8 cellular contexts compared by ENCODE assay signal in the genomic region with DNA sequence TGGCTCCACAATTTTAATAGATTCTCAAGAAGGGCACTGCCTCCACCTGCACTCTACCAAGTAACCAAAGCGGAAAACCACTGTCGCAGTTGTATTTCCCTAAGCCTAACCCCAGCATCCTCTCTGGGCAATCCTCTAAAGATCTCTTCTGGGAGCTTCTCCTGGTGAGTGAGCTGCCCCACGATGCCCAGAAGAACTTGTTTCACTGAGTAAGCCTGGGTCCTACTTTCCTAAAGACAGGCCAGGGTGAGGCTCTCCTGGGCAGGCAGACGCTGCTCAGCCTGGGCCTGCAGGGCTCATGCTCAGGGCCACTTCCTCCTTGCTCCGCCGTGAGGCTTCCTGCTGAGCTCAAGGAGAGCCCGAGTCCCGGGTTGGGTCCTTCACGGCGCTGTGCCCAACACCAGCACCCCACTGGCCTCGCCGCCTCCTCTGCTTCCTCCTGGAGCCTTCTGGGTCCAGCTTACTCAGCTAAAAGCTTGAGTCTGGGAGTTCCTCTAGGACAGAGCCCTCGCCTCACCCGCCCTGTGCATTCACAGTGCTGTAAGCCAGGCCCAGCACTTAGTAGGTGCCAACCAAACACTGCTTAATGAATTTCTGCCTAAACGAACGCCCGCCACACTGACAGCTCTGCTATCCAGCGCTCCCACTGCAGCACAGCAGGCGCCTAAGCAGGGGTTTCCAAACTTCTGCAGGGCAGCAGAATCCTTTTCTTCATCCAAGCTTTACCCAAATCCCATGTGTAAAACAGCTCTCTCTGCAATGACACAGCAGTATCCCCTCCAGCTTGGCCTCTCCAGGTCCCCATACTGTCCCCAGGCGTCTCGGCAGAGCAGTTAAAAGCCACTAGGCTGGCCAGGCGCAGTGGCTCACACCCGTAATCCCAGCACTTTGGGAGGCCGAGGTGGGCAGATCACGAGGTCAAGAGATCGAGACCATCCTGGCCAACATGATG. TPM values are rescaled to one million over a fixed set of nuclear protein-coding genes. Genes with fewer than 3 reads are reported as not detected.
A peak's percentile ranks its signal among the peaks of the same experiment; 100 is the strongest.
DNase-seq lines count a peak whose midpoint lies in the region; ATAC-seq and TF ChIP-seq lines count a peak whose summit lies in the region.

No MANE protein-coding gene starts in this region.

- in situ Hi-C loops in GM23248 (cut with MboI) = no loop called here

- no peaks in the 10 kb centered on the region for H3F3A ChIP-seq in GM23248 (ENCODE audit: insufficient read depth)

- CTCF ChIA-PET in T-cell (lab: Charles Lee) = interaction anchor here in 1 of 2 donors (0.5 to 1.7 kb wide), 2 partner anchors 24 to 25 kb away, joined by 3 to 12 read pairs; no protein-coding TSS in a partner anchor

- peaks cover 71 to 79% (median 75%) of the 10 kb centered on the region in 3 donors for H3K4me1 Mint-ChIP-seq in T-cell
- H3K4me1 Mint-ChIP-seq in central memory CD8-positive, alpha-beta T cell = peaks cover 70% of the 10 kb centered on the region

- POLR2A ChIA-PET in T-cell (lab: Charles Lee) = interaction anchor here (0.5 to 1.4 kb wide), 5 partner anchors 13 to 775 kb away, joined by 3 to 4 read pairs (median 3); partner anchors contain the start of gene RPLP0 (in 1 of the 2)

- no peak overlapping the region for H2AFZ ChIP-seq in GM23248

- H4K20me1 ChIP-seq in GM23248 (ENCODE audit: insufficient read depth) = no peaks in the 10 kb centered on the region; the same call in 1 of the 2 replicates

- H3K79me2 ChIP-seq in GM23248 (ENCODE audit: insufficient read depth) = peaks cover 100% of the 10 kb centered on the region

- H3K4me1 ChIP-seq in neutrophil (ENCODE audit: control insufficient read depth in 1 of 2, insufficient read depth in 1 of 2, low read depth in 1 of 2, low read length in 1 of 2) = peaks cover 37% of the 10 kb centered on the region in 2 experiments
- peaks cover 12% of the 10 kb centered on the region; the same call in 1 of the 2 replicates for H3K4me1 ChIP-seq in GM23248 (ENCODE audit: insufficient read depth)

- no peaks in the 10 kb centered on the region for H3K9me2 ChIP-seq in GM23248 (ENCODE audit: insufficient read depth)

- no peaks in the 10 kb centered on the region for H3K27me3 Mint-ChIP-seq in T-cell
- H3K27me3 Mint-ChIP-seq in central memory CD8-positive, alpha-beta T cell = no peaks in the 10 kb centered on the region

- peak overlapping the region; percentile 83 to 87 for H3K27ac Mint-ChIP-seq in T-cell
- peak overlapping the region; percentile 71 for H3K27ac Mint-ChIP-seq in central memory CD8-positive, alpha-beta T cell (ENCODE audit: low read depth)

- DNase-seq in T-cell = peak in 33 of 34 experiments; percentile 25 to 66 (median 39)
- DNase-seq in central memory CD8-positive, alpha-beta T cell (ENCODE audit: low spot score in 2 of 2) = peak; percentile 32 to 41
- DNase-seq in NCI-H446 treated with DMSO at 0.1 percent for 48 hours (lab: John Stamatoyannopoulos, UW) = no peak
- no peak for DNase-seq in GM23248
- no peak for DNase-seq in effector CD8-positive, alpha-beta T cell (lab: John Stamatoyannopoulos, UW)

- H3K27ac ChIP-seq in neutrophil (peak overlapping the region; percentile 83), GM23248 (no peak overlapping the region)

- peaks cover 34% of the 10 kb centered on the region for H3K36me3 Mint-ChIP-seq in T-cell
- H3K36me3 Mint-ChIP-seq in central memory CD8-positive, alpha-beta T cell (ENCODE audit: insufficient read depth) = peaks cover 43% of the 10 kb centered on the region

- no peaks in the 10 kb centered on the region for H3K9me3 Mint-ChIP-seq in T-cell
- H3K9me3 Mint-ChIP-seq in central memory CD8-positive, alpha-beta T cell = no peaks in the 10 kb centered on the region

- ATAC-seq in GM18867 (IDR thresholded peaks at IDR 0.05; ENCODE audit: unreplicated experiment) (peak; percentile 66), HG02970 (IDR thresholded peaks at IDR 0.05; ENCODE audit: low FRiP score, unreplicated experiment) (peak; percentile 53), T-cell (replicated peaks in 1 of 4) (peak; percentile 82 to 91 (median 86))
- ATAC-seq in central memory CD8-positive, alpha-beta T cell (replicated peaks; ENCODE audit: extremely low read depth, poor library complexity, severe bottlenecking) = peak; percentile 84

- WGBS in GM23248 (ENCODE audit: low coverage in 1 of 2, low lambda C conversion rate in 2 of 2, missing lambda C conversion rate in 2 of 2), 2 experiments = 70 to 74% methylated on average over 26 of the region's 26 CpGs

- H3K27me3 ChIP-seq in neutrophil (no peaks in the 10 kb centered on the region), GM23248 (replicated peaks; ENCODE audit: insufficient read depth) (no peaks in the 10 kb centered on the region)

- H3K4me3 ChIP-seq in neutrophil (ENCODE audit: low read depth in 1 of 2, low read length in 1 of 2) (peak overlapping the region in 1 of 2 experiments; percentile 22), GM23248 (no peak overlapping the region)

- H3K4me3 Mint-ChIP-seq in T-cell = peak overlapping the region; percentile 44 to 80 (median 67)
- peak overlapping the region; percentile 69 for H3K4me3 Mint-ChIP-seq in central memory CD8-positive, alpha-beta T cell

- no peaks in the 10 kb centered on the region for H3K9me3 ChIP-seq in neutrophil
- no peaks in the 10 kb centered on the region for H3K9me3 ChIP-seq in GM23248 (ENCODE audit: low read depth)

- TF ChIP-seq CTCF in neutrophil (IDR thresholded peaks at IDR 0.05) = no peak

- H3K36me3 ChIP-seq in neutrophil = peaks cover 30% of the 10 kb centered on the region
- no peaks in the 10 kb centered on the region for H3K36me3 ChIP-seq in GM23248 (ENCODE audit: low read depth)

- no peak overlapping the region; the same call in 1 of the 2 replicates for H3K9ac ChIP-seq in GM23248

- no peak overlapping the region for H3K4me2 ChIP-seq in GM23248 (ENCODE audit: unreplicated experiment)

RNA-seq across cellular contexts. Expression of gene RAB35, which starts 5.7 kb away (rescaled TPM):
- 10 to 100 TPM; 34.0 to 76.5 (median 60.6) TPM for total RNA-seq in T-cell
- total RNA-seq in GM23248 (2014; rRNA removed; shearing (Covaris generic)) = 32.0 and 37.1 TPM in 2 replicates
- polyA plus RNA-seq in GM23248 (2016; fragmentation: Nextera tagmentation; extraction: Ambion mirVana) = 28.2 and 28.7 TPM in 2 replicates

Comparison
In these comparisons a context has a peak if more than half of its experiments do, and no peak if none do; other contexts are left out.
1. DNase-seq: peak in T-cell (33 of 34) and central memory CD8-positive, alpha-beta T cell (2 of 2); none in NCI-H446 treated with DMSO at 0.1 percent for 48 hours (single experiment), GM23248 (single experiment) and effector CD8-positive, alpha-beta T cell (single experiment).
2. Peak in every context shown above with its lines, with median percentiles within 50 percentile points of each other: ATAC-seq.